ENCODE assay signal across 8 cellular contexts in genomic region chr17:37642706-37643105, GRCh38. TPM values are rescaled to one million over a fixed set of nuclear protein-coding genes. Genes with fewer than 3 reads are reported as not detected.
DNase-seq lines count a peak whose midpoint lies in the region; ATAC-seq, FAIRE-seq and TF ChIP-seq lines count a peak whose summit lies in the region.

No MANE protein-coding gene starts in this region.

- H3K18ac ChIP-seq in H9 (ENCODE audit: insufficient read length, low read depth, low read length): peak overlapping the region; percentile 85

- H2AK5ac ChIP-seq in H9 (ENCODE audit: insufficient read length, low read length): no peak overlapping the region

- H2BK20ac ChIP-seq in H9 (ENCODE audit: low read depth, low read length, poor library complexity, severe bottlenecking): no peak overlapping the region

- H4K5ac ChIP-seq in H9 (ENCODE audit: insufficient read length, low read depth, low read length): no peak overlapping the region

- H3K79me2 ChIP-seq in H9 (ENCODE audit: insufficient read depth, low read length): peaks cover 9% of the 10 kb centered on the region; the same call in 1 of the 2 replicates

- peak overlapping the region; percentile 49 for H2AFZ ChIP-seq in H9 (ENCODE audit: low read length)

- H4K91ac ChIP-seq in H9 (ENCODE audit: insufficient read length, low read depth, low read length): no peak overlapping the region

- peaks cover 9 to 12% of the 10 kb centered on the region in 2 experiments for H3K4me1 Mint-ChIP-seq in H9

- no peak overlapping the region for H3T11ph ChIP-seq in H9 (ENCODE audit: low read length)

- peak overlapping the region; percentile 92; the same call in 1 of the 2 replicates for H3K14ac ChIP-seq in H9 (ENCODE audit: insufficient read depth, low read length)

- H3K23ac ChIP-seq in H9 (ENCODE audit: insufficient read length, low read depth, low read length): no peak overlapping the region

- H3K4me3 ChIP-seq in WERI-Rb-1 (ENCODE audit: low read depth, low read length) (peak overlapping the region; percentile 95), pancreas (peak overlapping the region; percentile 62 to 90 (median 70))

- no peak for TF ChIP-seq CTCF in H9 (conservative IDR thresholded peaks at IDR 0.05)
- TF ChIP-seq CTCF in WERI-Rb-1 (IDR thresholded peaks at IDR 0.05; ENCODE audit: low read depth, low read length): no peak
- TF ChIP-seq CTCF in foreskin keratinocyte (conservative IDR thresholded peaks at IDR 0.05): no peak
- TF ChIP-seq CTCF in pancreas (IDR thresholded peaks at IDR 0.05): no peak

- no peak overlapping the region for H2BK12ac ChIP-seq in H9 (ENCODE audit: insufficient read length, low read depth, low read length)

- H2BK15ac ChIP-seq in H9 (ENCODE audit: low read depth, low read length): no peak overlapping the region

- no peaks in the 10 kb centered on the region for H4K20me1 ChIP-seq in H9 (ENCODE audit: control insufficient read depth, insufficient read depth, insufficient read length)

- H3K56ac ChIP-seq in H9 (ENCODE audit: insufficient read length, low read depth, low read length): no peak overlapping the region

- ATAC-seq in foreskin keratinocyte (peak; percentile 50), pancreas (peak in 2 of 4 donors; percentile 2 to 20), GM21723 (IDR thresholded peaks at IDR 0.05; ENCODE audit: unreplicated experiment) (no peak)

- H3K27ac ChIP-seq in H9 (ENCODE audit: insufficient read length, low read depth, low read length) (no peak overlapping the region), WERI-Rb-1 (peak overlapping the region; percentile 84), foreskin keratinocyte (peak overlapping the region; percentile 72), pancreas (peak overlapping the region; percentile 59 to 83 (median 70))

- peaks cover 2% of the 10 kb centered on the region for H3K79me1 ChIP-seq in H9 (ENCODE audit: insufficient read depth, low read depth, low read length, poor library complexity, severe bottlenecking)

- H3K9me3 ChIP-seq in H9 (ENCODE audit: control insufficient read depth, low read depth, low read length): no peaks in the 10 kb centered on the region
- H3K9me3 ChIP-seq in WERI-Rb-1 (ENCODE audit: severe bottlenecking): no peaks in the 10 kb centered on the region
- no peaks in the 10 kb centered on the region for H3K9me3 ChIP-seq in pancreas

- FAIRE-seq in pancreas (lab: Jason Lieb, UNC) (no peak), RCC 7860 (lab: Jason Lieb, UNC) (no peak)

- H3K27ac Mint-ChIP-seq in H9: peak overlapping the region; percentile 93 to 96 (median 96)

- H3K27me3 Mint-ChIP-seq in H9 (ENCODE audit: low read depth): peaks cover 33% of the 10 kb centered on the region

- peak overlapping the region; percentile 89 to 92 for H3K4me3 Mint-ChIP-seq in H9

- no peak overlapping the region for H2BK120ac ChIP-seq in H9 (ENCODE audit: low read depth, low read length, poor library complexity, severe bottlenecking)

- H3K9ac ChIP-seq in H9 (ENCODE audit: extremely low read depth, insufficient read length, low read length): peak overlapping the region; percentile 97

- H3K4me2 ChIP-seq in H9 (ENCODE audit: insufficient read depth, insufficient read length, low read length): peak overlapping the region; percentile 79

- H3K36me3 ChIP-seq in WERI-Rb-1 (peaks cover 37% of the 10 kb centered on the region), pancreas (peaks cover 0 to 1% (median 0%) of the 10 kb centered on the region in 3 donors)

- H3K27me3 ChIP-seq in H9 (ENCODE audit: insufficient read depth, low read length) (no peaks in the 10 kb centered on the region), WERI-Rb-1 (ENCODE audit: insufficient read depth, low read depth, severe bottlenecking) (no peaks in the 10 kb centered on the region), foreskin keratinocyte (no peaks in the 10 kb centered on the region), pancreas (no peaks in the 10 kb centered on the region)

- H3K4me1 ChIP-seq in H9 (ENCODE audit: insufficient read depth, low read length) (no peaks in the 10 kb centered on the region), foreskin keratinocyte (peaks cover 18% of the 10 kb centered on the region), pancreas (peaks cover 4 to 22% (median 17%) of the 10 kb centered on the region in 3 donors)

- no peak overlapping the region for H3K4ac ChIP-seq in H9 (ENCODE audit: low read depth, low read length)

- DNase-seq in AG08395 (ENCODE audit: low spot score): peak; percentile 16
- no peak for DNase-seq in H9
- no peak for DNase-seq in WERI-Rb-1
- DNase-seq in foreskin keratinocyte: peak in 1 of 2 donors; percentile 15
- DNase-seq in pancreas: no peak
- no peak for DNase-seq in cerebellar nuclear complex (lab: John Stamatoyannopoulos, UW)
- no peak for DNase-seq in RCC 7860 (ENCODE audit: low spot score)

- H3K36me3 Mint-ChIP-seq in H9 (ENCODE audit: insufficient read depth in 1 of 3, low read depth in 3 of 3): peaks cover 20 to 41% (median 40%) of the 10 kb centered on the region in 3 experiments; a peak in 6 of 7 replicates

- H3K23me2 ChIP-seq in H9 (ENCODE audit: insufficient read length, low read depth, low read length, poor library complexity, severe bottlenecking): no peaks in the 10 kb centered on the region

- H2BK5ac ChIP-seq in H9 (ENCODE audit: insufficient read length, low read length): peak overlapping the region; percentile 22

- H4K8ac ChIP-seq in H9 (replicated peaks; ENCODE audit: insufficient read length, low read depth, low read length): no peak overlapping the region

- no CpG with 5 or more reads among the region's 8 CpGs for WGBS in H9 (ENCODE audit: extremely low coverage, insufficient read length, low lambda C conversion rate)
- 0% methylated on average over 8 of the region's 8 CpGs for WGBS in pancreas, 2 donors

- intact Hi-C loops in pancreas (cut with DNase I): loop anchor here in 2 of 3 donors (10.0 kb wide), 2 partner anchors 112 to 132 kb away; no protein-coding TSS in a partner anchor

- no peaks in the 10 kb centered on the region for H3K9me3 Mint-ChIP-seq in H9

RNA-seq across cellular contexts. Expression of gene DDX52, which starts 0.5 kb away (rescaled TPM):
- total RNA-seq in H9 (2021) (58.9 and 65.4 TPM in 2 replicates), foreskin keratinocyte (29.6 and 30.5 TPM in 2 replicates), pancreas (10 to 100 TPM in 4 of 6 donors, 1 to 10 TPM in 2; 9.5 to 21.4 (median 11.1) TPM)
- polyA plus RNA-seq in foreskin keratinocyte (13.0 and 14.9 TPM in 2 replicates), pancreas (1 to 10 TPM; 7.7 to 9.3 TPM)

RNA-seq across cellular contexts. Expression of gene SYNRG, which starts 33.5 kb away (rescaled TPM):
- total RNA-seq in H9 (2021) (27.5 and 30.5 TPM in 2 replicates), foreskin keratinocyte (12.3 TPM in 2 replicates), pancreas (10 to 100 TPM; 14.1 to 26.0 (median 18.4) TPM)
- polyA plus RNA-seq in foreskin keratinocyte (2.9 TPM in 2 replicates), pancreas (1 to 10 TPM; 7.4 to 9.7 TPM)
